8 cellular contexts compared by ENCODE assay signal in genomic region chr4:112951362-112951962, GRCh38.
DNase-seq lines count a peak whose midpoint lies in the region; ATAC-seq, FAIRE-seq and TF ChIP-seq lines count a peak whose summit lies in the region.

No MANE protein-coding gene starts in this region.

- H3K27me3 ChIP-seq in SU-DHL-6 (ENCODE audit: low read length) (no peaks in the 10 kb centered on the region), ovary (no peaks in the 10 kb centered on the region)

- no peak overlapping the region for H3K9ac ChIP-seq in SU-DHL-6 (ENCODE audit: low read length)

- no peaks in the 10 kb centered on the region for H3K79me2 ChIP-seq in SU-DHL-6 (ENCODE audit: insufficient read depth, low read length)

- intact Hi-C loops in ovary (cut with DNase I): loop anchor here in 1 of 4 donors (5.0 kb wide), 1 partner anchor 739 kb away; no protein-coding TSS in a partner anchor

- TF ChIP-seq CTCF in A549 (IDR thresholded peaks at IDR 0.05) (peak; percentile 43), GM12872 (IDR thresholded peaks at IDR 0.05; ENCODE audit: insufficient read depth, low read depth, low read length) (peak; percentile 44), SU-DHL-6 (IDR thresholded peaks at IDR 0.05; ENCODE audit: insufficient read depth, low read length, poor library complexity, severe bottlenecking) (peak; percentile 28), ovary (IDR thresholded peaks at IDR 0.05) (peak in 1 of 3 donors; percentile 33)

- no peak overlapping the region for H2AFZ ChIP-seq in SU-DHL-6 (ENCODE audit: low read depth, low read length, severe bottlenecking)

- CTCF ChIA-PET in A549 (lab: Yijun Ruan, JAX): interaction anchor here (0.7 to 1.8 kb wide), 4 partner anchors 12 to 186 kb away, joined by 4 to 9 read pairs (median 4); no protein-coding TSS in a partner anchor

- H3K4me2 ChIP-seq in A549 (peak overlapping the region; percentile 42; the same call in 2 of the 3 replicates), SU-DHL-6 (ENCODE audit: low read depth, low read length, poor library complexity, severe bottlenecking) (no peak overlapping the region)

- ATAC-seq in A549 (no peak), GM18873 (IDR thresholded peaks at IDR 0.05; ENCODE audit: low FRiP score, unreplicated experiment) (no peak)

- H3K4me1 ChIP-seq in A549: no peaks in the 10 kb centered on the region
- no peaks in the 10 kb centered on the region for H3K4me1 ChIP-seq in ovary (ENCODE audit: insufficient read depth)

- H3K9me2 ChIP-seq in SU-DHL-6 (replicated peaks; ENCODE audit: insufficient read depth, low read length): no peaks in the 10 kb centered on the region

- 18% methylated on average over 3 of the region's 3 CpGs for WGBS in A549 (ENCODE audit: missing lambda C conversion rate)
- 22 to 25% (median 25%) methylated on average over 3 of the region's 3 CpGs for WGBS in ovary, 3 donors

- H3K27ac ChIP-seq in A549 (no peak overlapping the region), SU-DHL-6 (ENCODE audit: low read depth, low read length) (no peak overlapping the region), ovary (no peak overlapping the region)

- TF ChIP-seq POLR2A in A549 (IDR thresholded peaks at IDR 0.05; ENCODE audit: low read length) (no peak), ovary (IDR thresholded peaks at IDR 0.05) (no peak)

- H4K20me1 ChIP-seq in SU-DHL-6 (ENCODE audit: low read depth, low read length): no peaks in the 10 kb centered on the region

- no peak for DNase-seq in A549 (ENCODE audit: low read depth in 1 of 2, low spot score in 1 of 2)
- peak; percentile 8 for DNase-seq in glomerular visceral epithelial cell (ENCODE audit: extremely low spot score)
- DNase-seq in activated gamma-delta T cell treated with Interleukin-2 at 50 U/mL for 16 hours: no peak
- no peak for DNase-seq in stimulated activated CD8-positive, alpha-beta memory T cell treated with anti-CD3 and anti-CD28 coated beads, Interleukin-4, amount 100 ng/mL, for 48 hours
- DNase-seq in ovary: no peak

- TF ChIP-seq EP300 in A549 (IDR thresholded peaks at IDR 0.05): no peak
- no peak for TF ChIP-seq EP300 in ovary (IDR thresholded peaks at IDR 0.05)

- H3K9me3 ChIP-seq in A549: no peaks in the 10 kb centered on the region
- no peaks in the 10 kb centered on the region for H3K9me3 ChIP-seq in SU-DHL-6 (ENCODE audit: insufficient read depth, low read length)
- no peaks in the 10 kb centered on the region for H3K9me3 ChIP-seq in ovary

- no peaks in the 10 kb centered on the region for H3K36me3 ChIP-seq in SU-DHL-6 (ENCODE audit: low read length)
- no peaks in the 10 kb centered on the region for H3K36me3 ChIP-seq in ovary

- no peaks in the 10 kb centered on the region for H3F3A ChIP-seq in SU-DHL-6 (ENCODE audit: insufficient read depth)

- no peak for TF ChIP-seq RAD21 in A549 (conservative IDR thresholded peaks at IDR 0.05 in 1 of 2, IDR thresholded peaks at IDR 0.05 in 1 of 2)

- H3K4me3 ChIP-seq in A549 (no peak overlapping the region), SU-DHL-6 (ENCODE audit: insufficient read depth, low read length, poor library complexity, severe bottlenecking) (no peak overlapping the region), ovary (no peak overlapping the region)

- POLR2A ChIA-PET in A549 (lab: Yijun Ruan, JAX): no interaction called here

- no peak for FAIRE-seq in A549 (lab: Jason Lieb, UNC)

TF ChIP-seq in A549, 52 proteins besides CTCF, POLR2A, EP300 and RAD21:
- no peak for TF ChIP-seq HEYL (CRISPR knock-in tag; IDR thresholded peaks at IDR 0.05)
- TF ChIP-seq, protein P1, sequence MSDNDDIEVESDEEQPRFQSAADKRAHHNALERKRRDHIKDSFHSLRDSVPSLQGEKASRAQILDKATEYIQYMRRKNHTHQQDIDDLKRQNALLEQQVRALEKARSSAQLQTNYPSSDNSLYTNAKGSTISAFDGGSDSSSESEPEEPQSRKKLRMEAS (IDR thresholded peaks at IDR 0.05): no peak
- no peak for TF ChIP-seq HDAC2 (IDR thresholded peaks at IDR 0.05)
- TF ChIP-seq HOXB13 (CRISPR knock-in tag; IDR thresholded peaks at IDR 0.05; ENCODE audit: low read depth): no peak
- TF ChIP-seq SMC3 (IDR thresholded peaks at IDR 0.05): peak; percentile 21; the same call in 1 of the 3 replicates
- TF ChIP-seq EHF (CRISPR knock-in tag; IDR thresholded peaks at IDR 0.05): no peak
- TF ChIP-seq RARB (CRISPR knock-in tag; IDR thresholded peaks at IDR 0.05): no peak
- TF ChIP-seq FOXS1 (CRISPR knock-in tag; IDR thresholded peaks at IDR 0.05): no peak
- TF ChIP-seq, protein P2, sequence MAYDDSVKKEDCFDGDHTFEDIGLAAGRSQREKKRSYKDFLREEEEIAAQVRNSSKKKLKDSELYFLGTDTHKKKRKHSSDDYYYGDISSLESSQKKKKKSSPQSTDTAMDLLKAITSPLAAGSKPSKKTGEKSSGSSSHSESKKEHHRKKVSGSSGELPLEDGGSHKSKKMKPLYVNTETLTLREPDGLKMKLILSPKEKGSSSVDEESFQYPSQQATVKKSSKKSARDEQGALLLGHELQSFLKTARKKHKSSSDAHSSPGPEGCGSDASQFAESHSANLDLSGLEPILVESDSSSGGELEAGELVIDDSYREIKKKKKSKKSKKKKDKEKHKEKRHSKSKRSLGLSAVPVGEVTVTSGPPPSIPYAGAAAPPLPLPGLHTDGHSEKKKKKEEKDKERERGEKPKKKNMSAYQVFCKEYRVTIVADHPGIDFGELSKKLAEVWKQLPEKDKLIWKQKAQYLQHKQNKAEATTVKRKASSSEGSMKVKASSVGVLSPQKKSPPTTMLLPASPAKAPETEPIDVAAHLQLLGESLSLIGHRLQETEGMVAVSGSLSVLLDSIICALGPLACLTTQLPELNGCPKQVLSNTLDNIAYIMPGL (CRISPR knock-in tag; IDR thresholded peaks at IDR 0.05; ENCODE audit: borderline replicate concordance): no peak
